In genomic region chr16:29746518-29746917, GRCh38 we compare ENCODE assay signal across 1 cellular context.
TF ChIP-seq lines count a peak whose summit lies in the region.

No MANE protein-coding gene starts in this region.

TF ChIP-seq in WTC11, 78 proteins besides CTCF, POLR2A, EP300 and RAD21:
- TF ChIP-seq ZNF121 (CRISPR knock-in tag; IDR thresholded peaks at IDR 0.05) (peak; percentile 80; the same call in 1 of the 2 replicates), ETV6 (CRISPR knock-in tag; IDR thresholded peaks at IDR 0.05) (0 out of 2 replicates have a peak, but pooled peaks have one; percentile 7)
